In the genomic region with DNA sequence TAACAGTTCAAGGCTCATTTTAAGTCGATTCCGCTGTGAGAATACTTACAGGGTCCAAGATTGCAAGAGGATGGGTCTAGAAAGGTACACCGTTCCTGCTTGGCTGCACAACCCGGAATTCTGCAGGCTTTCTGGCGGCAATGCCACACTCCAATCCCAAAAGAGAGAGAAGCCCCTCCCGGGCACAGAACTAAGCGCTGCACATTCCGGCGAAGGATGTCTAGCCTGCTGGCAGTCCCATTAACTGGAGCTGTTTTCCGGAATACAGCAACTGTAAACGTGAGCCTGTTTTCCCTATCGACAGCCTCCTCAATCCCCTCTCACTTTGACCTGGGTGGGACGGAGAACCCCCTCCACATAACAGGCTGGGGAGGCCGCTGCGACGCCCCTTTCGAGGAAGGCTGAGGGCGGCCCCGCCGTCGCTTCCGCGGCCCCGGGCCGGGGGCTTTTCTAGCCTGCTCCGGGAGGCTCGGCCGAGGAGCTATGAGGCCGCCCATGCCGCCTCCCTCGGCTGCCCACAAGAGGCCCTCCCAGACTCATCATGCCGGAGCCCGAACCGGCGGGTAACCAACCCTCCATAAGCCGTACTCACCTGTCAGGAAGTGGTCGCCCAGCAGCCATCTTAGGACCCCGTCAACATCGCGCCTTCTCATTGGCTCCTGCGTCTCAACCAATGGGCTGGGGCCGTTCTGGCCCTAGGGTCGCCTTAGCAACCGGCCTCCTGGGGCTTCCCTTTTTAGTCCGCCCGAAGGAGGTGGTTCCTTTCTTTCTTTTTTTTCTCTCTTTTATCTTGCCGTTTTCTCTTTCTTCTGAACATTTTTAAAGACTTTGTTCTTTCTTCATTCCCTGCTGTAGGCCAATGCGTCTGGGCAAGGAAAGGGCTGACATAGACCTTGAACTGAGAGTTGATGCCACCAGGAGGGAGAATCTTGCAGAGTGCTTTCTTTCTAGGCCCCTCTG, we compare ENCODE assay signal across 8 cellular contexts. TPM values are rescaled to one million over a fixed set of nuclear protein-coding genes. Genes with fewer than 3 reads are reported as not detected.
A peak's percentile ranks its signal among the peaks of the same experiment; 100 is the strongest.
DNase-seq lines count a peak whose midpoint lies in the region; ATAC-seq and TF ChIP-seq lines count a peak whose summit lies in the region.

A gene (minus strand): TSS at position 647 of the 960 bp plus-strand sequence. CDS start 5,909 bp downstream, outside the sequence.

- 0 to 1% (median 0%) methylated on average over 47 to 48 of the region's 48 CpGs for WGBS in ovary, 3 donors
- 1% methylated on average over 38 to 39 of the region's 48 CpGs for WGBS in thyroid gland, 2 donors

- H3K36me3 ChIP-seq in SU-DHL-6 (ENCODE audit: low read length) (no peaks in the 10 kb centered on the region), ovary (no peaks in the 10 kb centered on the region), thyroid gland (no peaks in the 10 kb centered on the region)

- peaks cover 4% of the 10 kb centered on the region for H3K36me3 Mint-ChIP-seq in activated naive CD8-positive, alpha-beta T cell treated with anti-CD3 and anti-CD28 coated beads, Interleukin-2, amount 10 ng/mL, durations not matched to agents 7 days and 5 days

- H3K4me3 ChIP-seq in SU-DHL-6 (ENCODE audit: insufficient read depth, low read length, poor library complexity, severe bottlenecking) = peak within 1 kb of the TSS; percentile 97
- H3K4me3 ChIP-seq in ovary = peak within 1 kb of the TSS; percentile 91
- peak within 1 kb of the TSS; percentile 49 to 91 (median 75) for H3K4me3 ChIP-seq in thyroid gland (replicated peaks in 1 of 3)

- H3K4me1 ChIP-seq in ovary (ENCODE audit: insufficient read depth) (peaks cover 7% of the 10 kb centered on the region), thyroid gland (peaks cover 12 to 18% of the 10 kb centered on the region in 2 donors)

- no peaks in the 10 kb centered on the region for H3K9me2 ChIP-seq in SU-DHL-6 (replicated peaks; ENCODE audit: insufficient read depth, low read length)

- no peaks in the 10 kb centered on the region for H3K27me3 ChIP-seq in SU-DHL-6 (ENCODE audit: low read length)
- H3K27me3 ChIP-seq in ovary = no peaks in the 10 kb centered on the region
- H3K27me3 ChIP-seq in thyroid gland = no peaks in the 10 kb centered on the region

- H3K4me1 Mint-ChIP-seq in activated naive CD8-positive, alpha-beta T cell treated with anti-CD3 and anti-CD28 coated beads, Interleukin-2, amount 10 ng/mL, durations not matched to agents 7 days and 5 days = peaks cover 26% of the 10 kb centered on the region

- POLR2A ChIA-PET in activated naive CD8-positive, alpha-beta T cell treated with anti-CD3 and anti-CD28 coated beads, Interleukin-2, amount 10 ng/mL, durations not matched to agents 7 days and 5 days (lab: Charles Lee) = no interaction called here

- intact Hi-C loops in Right ventricle myocardium inferior (cut with DNase I) = no loop called here
- intact Hi-C loops in ovary (cut with DNase I) = loop anchor here in 1 of 4 donors (10.0 kb wide), 1 partner anchor 807 kb away; no protein-coding TSS in a partner anchor
- intact Hi-C loops in thyroid gland (cut with DNase I) = no loop called here

- ATAC-seq in HG02678 (IDR thresholded peaks at IDR 0.05; ENCODE audit: unreplicated experiment) = peak; percentile 100
- peak; percentile 95 for ATAC-seq in activated naive CD8-positive, alpha-beta T cell treated with anti-CD3 and anti-CD28 coated beads, Interleukin-2, amount 10 ng/mL, durations not matched to agents 7 days and 5 days (ENCODE audit: low read depth)
- peak; percentile 99 for ATAC-seq in Right ventricle myocardium inferior

- peak within 1 kb of the TSS; percentile 43 for H3K27ac ChIP-seq in SU-DHL-6 (ENCODE audit: low read depth, low read length)
- H3K27ac ChIP-seq in ovary = peak within 1 kb of the TSS; percentile 54 to 67
- H3K27ac ChIP-seq in thyroid gland = peak within 1 kb of the TSS; percentile 3 to 82 (median 45)

- peak within 1 kb of the TSS; percentile 88 for H3K27ac Mint-ChIP-seq in activated naive CD8-positive, alpha-beta T cell treated with anti-CD3 and anti-CD28 coated beads, Interleukin-2, amount 10 ng/mL, durations not matched to agents 7 days and 5 days

- H3K9ac ChIP-seq in SU-DHL-6 (ENCODE audit: low read length) = peak within 1 kb of the TSS; percentile 87

- H4K20me1 ChIP-seq in SU-DHL-6 (ENCODE audit: low read depth, low read length) = no peaks in the 10 kb centered on the region

- no peaks in the 10 kb centered on the region for H3K9me3 ChIP-seq in SU-DHL-6 (ENCODE audit: insufficient read depth, low read length)
- H3K9me3 ChIP-seq in ovary = no peaks in the 10 kb centered on the region
- H3K9me3 ChIP-seq in thyroid gland = no peaks in the 10 kb centered on the region

- H3K4me2 ChIP-seq in SU-DHL-6 (ENCODE audit: low read depth, low read length, poor library complexity, severe bottlenecking) = peak within 1 kb of the TSS; percentile 97

- DNase-seq in NCI-H128 (lab: John Stamatoyannopoulos, UW; ENCODE audit: unreplicated experiment) = peak; percentile 79
- DNase-seq in activated naive CD8-positive, alpha-beta T cell treated with anti-CD3 and anti-CD28 coated beads, Interleukin-2, amount 10 ng/mL, durations not matched to agents 7 days and 5 days = peak; percentile 96
- DNase-seq in Right ventricle myocardium inferior (ENCODE audit: missing footprints) = peak; percentile 95
- peak; percentile 90 to 97 (median 95) for DNase-seq in ovary
- DNase-seq in thyroid gland = peak; percentile 94

- peak within 1 kb of the TSS; percentile 97 for H2AFZ ChIP-seq in SU-DHL-6 (ENCODE audit: low read depth, low read length, severe bottlenecking)

- H3F3A ChIP-seq in SU-DHL-6 (ENCODE audit: insufficient read depth) = no peaks in the 10 kb centered on the region

- no peaks in the 10 kb centered on the region for H3K9me3 Mint-ChIP-seq in activated naive CD8-positive, alpha-beta T cell treated with anti-CD3 and anti-CD28 coated beads, Interleukin-2, amount 10 ng/mL, durations not matched to agents 7 days and 5 days

- no peak for TF ChIP-seq CTCF in SU-DHL-6 (IDR thresholded peaks at IDR 0.05; ENCODE audit: insufficient read depth, low read length, poor library complexity, severe bottlenecking)
- no peak for TF ChIP-seq CTCF in ovary (IDR thresholded peaks at IDR 0.05)
- TF ChIP-seq CTCF in thyroid gland (IDR thresholded peaks at IDR 0.05) = no peak

- peak within 1 kb of the TSS; percentile 96 for H3K4me3 Mint-ChIP-seq in activated naive CD8-positive, alpha-beta T cell treated with anti-CD3 and anti-CD28 coated beads, Interleukin-2, amount 10 ng/mL, durations not matched to agents 7 days and 5 days

- TF ChIP-seq EP300 in ovary (IDR thresholded peaks at IDR 0.05) = no peak

- TF ChIP-seq POLR2A in GM10847 (IDR thresholded peaks at IDR 0.05; ENCODE audit: extremely low read depth, insufficient read length) (peak; percentile 68), ovary (IDR thresholded peaks at IDR 0.05) (peak; percentile 31), thyroid gland (IDR thresholded peaks at IDR 0.05) (peak in 1 of 2 donors; percentile 71)

- no peaks in the 10 kb centered on the region for H3K27me3 Mint-ChIP-seq in activated naive CD8-positive, alpha-beta T cell treated with anti-CD3 and anti-CD28 coated beads, Interleukin-2, amount 10 ng/mL, durations not matched to agents 7 days and 5 days

- H3K79me2 ChIP-seq in SU-DHL-6 (ENCODE audit: insufficient read depth, low read length) = peaks cover 39% of the 10 kb centered on the region

RNA-seq across cellular contexts. Expression of the gene that starts here (rescaled TPM):
- 10 to 100 TPM; 49.5 to 51.3 TPM for total RNA-seq in activated naive CD8-positive, alpha-beta T cell treated with anti-CD3 and anti-CD28 coated beads, Interleukin-2, amount 10 ng/mL, durations not matched to agents 7 days and 5 days
- total RNA-seq in Right ventricle myocardium inferior = 48.5 TPM
- 10 to 100 TPM; 22.9 to 82.1 (median 71.2) TPM for total RNA-seq in ovary
- 10 to 100 TPM; 44.4 to 53.7 TPM for polyA plus RNA-seq in ovary
- total RNA-seq in thyroid gland = 10 to 100 TPM; 45.7 to 65.2 (median 55.0) TPM

Comparison
In these comparisons a context has a peak if more than half of its experiments do, and no peak if none do; other contexts are left out.
1. Peak in every context shown above with its lines: DNase-seq, ATAC-seq, H3K4me3 ChIP-seq and H3K27ac ChIP-seq.